ENCODE assay signal across 19 cellular contexts in the genomic region with DNA sequence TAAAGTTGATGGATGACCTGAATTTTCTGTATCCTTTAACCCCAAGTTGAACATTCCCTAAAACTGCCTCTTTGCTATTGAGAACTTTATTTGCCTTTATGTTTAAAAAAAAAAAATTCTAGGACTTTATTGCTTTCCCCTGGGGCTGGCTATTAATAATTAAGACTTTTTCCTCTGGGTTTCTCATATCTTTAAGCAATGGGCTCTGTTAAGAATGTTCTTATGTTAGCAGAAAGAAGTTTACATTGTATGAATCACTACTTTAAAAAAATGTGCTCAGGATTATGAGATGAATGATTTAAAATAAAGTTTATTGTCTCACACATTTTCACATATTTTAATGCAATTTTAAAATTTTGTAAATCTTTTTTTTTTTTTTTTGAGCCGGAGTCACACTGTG. TPM values are rescaled to one million over a fixed set of nuclear protein-coding genes. Genes with fewer than 3 reads are reported as not detected.
A peak's percentile ranks its signal among the peaks of the same experiment; 100 is the strongest.
DNase-seq lines count a peak whose midpoint lies in the region; ATAC-seq and TF ChIP-seq lines count a peak whose summit lies in the region.
"Had no signal": no experiment of that assay in that cellular context is flagged by ENCODE, and none has a peak within 500 bp of the region (broad histone marks: within the 10 kb centered on the region; RNA-seq: fewer than 3 reads in every experiment).

No MANE protein-coding gene starts in this region.

- H3K23ac ChIP-seq in IMR-90 (ENCODE audit: low read depth, low read length) = no peak overlapping the region

- H2AFZ ChIP-seq in IMR-90 (replicated peaks; ENCODE audit: low read length, poor library complexity) = no peak overlapping the region

- intact Hi-C loops in IMR-90 (cut with micrococcal nuclease) (no loop called here), posterior vena cava (cut with DNase I) (no loop called here)

- no peaks in the 10 kb centered on the region for H3K27me3 ChIP-seq in IMR-90 (ENCODE audit: control insufficient read depth, insufficient read depth, low read length)
- H3K27me3 ChIP-seq in adipocyte (replicated peaks; ENCODE audit: control insufficient read depth, insufficient read depth, low read length) = no peaks in the 10 kb centered on the region

- TF ChIP-seq POLR2A in IMR-90 (IDR thresholded peaks at IDR 0.05; ENCODE audit: low read depth, low read length) = no peak

- H4K8ac ChIP-seq in IMR-90 (ENCODE audit: low read depth in 2 of 2, low read length in 2 of 2) = no peak overlapping the region

- CTCF ChIA-PET in IMR-90 (lab: Yijun Ruan, JAX) = no interaction called here

- DNase-seq in EH (ENCODE audit: low read depth) = peak; percentile 44
- peak; percentile 40 for DNase-seq in IMR-90
- peak; percentile 22 for DNase-seq in adipocyte (ENCODE audit: low read depth)
- peak; percentile 28 for DNase-seq in renal cortical epithelial cell (ENCODE audit: low read depth)
- DNase-seq in DMS 273 (lab: John Stamatoyannopoulos, UW; ENCODE audit: unreplicated experiment) = no peak
- no peak for DNase-seq in posterior vena cava (ENCODE audit: low spot score)
- DNase-seq in GM03348 (ENCODE audit: low spot score) = no peak
- DNase-seq: 8988T; C1 segment of cervical spinal cord; Calu3; CD4-positive, alpha-beta memory T cell; COR-L47; DMS153; DND-41; GOT3; HFFc6 had no signal

- H3K9me3 ChIP-seq in IMR-90 (ENCODE audit: control insufficient read depth, insufficient read depth, low read length) (no peaks in the 10 kb centered on the region), adipocyte (ENCODE audit: control insufficient read depth, low read length) (no peaks in the 10 kb centered on the region)
- H3K9me3 ChIP-seq: HAP-1 had no signal

- H4K91ac ChIP-seq in IMR-90 (ENCODE audit: insufficient read depth, low read depth, low read length) = no peak overlapping the region

- H3K56ac ChIP-seq in IMR-90 (ENCODE audit: extremely low read depth, insufficient read depth, low read length) = no peak overlapping the region

- in situ Hi-C loops in IMR-90 (cut with MboI; ENCODE audit: low sequenced_read_pairs) = no loop called here

- POLR2A ChIA-PET in IMR-90 (lab: Charles Lee; ENCODE audit: unreplicated experiment) = no interaction called here

- ATAC-seq in IMR-90 (ENCODE audit: low read depth) (peak; percentile 63), HG03378 (IDR thresholded peaks at IDR 0.05; ENCODE audit: unreplicated experiment) (no peak)
- ATAC-seq: GM12878 had no signal

- no peak for TF ChIP-seq CTCF in IMR-90 (conservative IDR thresholded peaks at IDR 0.05; ENCODE audit: low read depth, low read length)

- H3K4me1 ChIP-seq in IMR-90 (ENCODE audit: control insufficient read depth, insufficient read depth, low read length) (peaks cover 4% of the 10 kb centered on the region), adipocyte (ENCODE audit: control insufficient read depth, insufficient read depth, low read length) (no peaks in the 10 kb centered on the region)
- H3K4me1 ChIP-seq: HAP-1 had no signal

- H3K4me2 ChIP-seq in IMR-90 (ENCODE audit: low read depth, low read length) = no peak overlapping the region

- no peak overlapping the region for H2BK20ac ChIP-seq in IMR-90 (ENCODE audit: low read depth, low read length)

- H2BK120ac ChIP-seq in IMR-90 (ENCODE audit: low read depth, low read length) = no peak overlapping the region

- H3K36me3 ChIP-seq in IMR-90 (ENCODE audit: control insufficient read depth, insufficient read depth, low read length) = peaks cover 4% of the 10 kb centered on the region
- peaks cover 54% of the 10 kb centered on the region for H3K36me3 ChIP-seq in adipocyte (ENCODE audit: control insufficient read depth, insufficient read depth, low read length, severe bottlenecking)

- peaks cover 11% of the 10 kb centered on the region for H4K20me1 ChIP-seq in IMR-90 (ENCODE audit: insufficient read depth, low read length)

- H2AK5ac ChIP-seq in IMR-90 (ENCODE audit: low read depth, low read length) = no peak overlapping the region

- H3K14ac ChIP-seq in IMR-90 (replicated peaks; ENCODE audit: low read depth, low read length) = no peak overlapping the region

- H3K9ac ChIP-seq in IMR-90 (ENCODE audit: low read depth, low read length) (no peak overlapping the region), adipocyte (ENCODE audit: low read length) (no peak overlapping the region)

- H3K79me1 ChIP-seq in IMR-90 (ENCODE audit: low read depth in 1 of 2, low read length in 2 of 2) = peaks cover 21 to 30% of the 10 kb centered on the region in 2 experiments

- H3K4me3 ChIP-seq in IMR-90 (ENCODE audit: insufficient read depth, low read depth, low read length) (no peak overlapping the region), adipocyte (ENCODE audit: low read length) (no peak overlapping the region)
- H3K4me3 ChIP-seq: GM12878, HAP-1 had no signal

- H4K5ac ChIP-seq in IMR-90 (ENCODE audit: low read depth, low read length) = no peak overlapping the region

- H2AK9ac ChIP-seq in IMR-90 (replicated peaks; ENCODE audit: low read depth, low read length, poor library complexity) = no peak overlapping the region

- no CpG with 5 or more reads among the region's 1 CpG for WGBS in IMR-90 (ENCODE audit: extremely low coverage in 2 of 2, insufficient read length in 1 of 2), 2 experiments

- no peak overlapping the region for H3K27ac ChIP-seq in IMR-90 (ENCODE audit: insufficient read depth, low read length)

- TF ChIP-seq RAD21 in IMR-90 (IDR thresholded peaks at IDR 0.05; ENCODE audit: low read length) = no peak

- H3K18ac ChIP-seq in IMR-90 (ENCODE audit: low read depth, low read length) = no peak overlapping the region

- no peak overlapping the region for H2BK5ac ChIP-seq in IMR-90 (ENCODE audit: low read depth, low read length, poor library complexity, severe bottlenecking)

- no peak overlapping the region for H3K4ac ChIP-seq in IMR-90 (ENCODE audit: low read depth, low read length)

- dilution Hi-C loops in IMR-90 (cut with HindIII; ENCODE audit: low sequenced_read_pairs, unreplicated experiment) = no loop called here

- no peak overlapping the region for H2BK15ac ChIP-seq in IMR-90 (ENCODE audit: low read depth, low read length)

- H3K9me1 ChIP-seq in IMR-90 (ENCODE audit: insufficient read depth, low read length) = no peaks in the 10 kb centered on the region; the same call in 1 of the 2 replicates

- BruUV-seq in IMR-90 (replicated peaks; lab: Mats Ljungman, UMichigan) = no TSS peak

TF ChIP-seq in IMR-90, 13 proteins besides CTCF, POLR2A, EP300 and RAD21:
- no peak for TF ChIP-seq MAFK (IDR thresholded peaks at IDR 0.05; ENCODE audit: low read depth, low read length)
- no peak for TF ChIP-seq CHD1 (IDR thresholded peaks at IDR 0.05; ENCODE audit: low read depth, low read length)

RNA-seq across cellular contexts. Expression of a gene that starts 19.5 kb away (rescaled TPM):
- total RNA-seq in IMR-90 (2012; rRNA removed) = 52.7 and 68.9 TPM in 2 replicates
- 46.0 and 49.0 TPM in 2 replicates for polyA plus RNA-seq in IMR-90 (2012; rRNA removed)
- polyA plus RNA-seq in IMR-90 (2012; cell fraction: cytosol; rRNA removed) = 17.2 and 19.7 TPM in 2 replicates
- polyA plus RNA-seq in IMR-90 (2012; cell fraction: nucleus; rRNA removed; ENCODE audit: low replicate concordance) = 7.7 and 44.0 TPM in 2 replicates
- 88.2 and 165 TPM in 2 replicates for total RNA-seq in renal cortical epithelial cell
- 100 to 1,000 TPM in 1 of 2 donors, 10 to 100 TPM in 1; 93.0 to 131 TPM for total RNA-seq in posterior vena cava

Comparison
In these comparisons a context has a peak if more than half of its experiments do, and no peak if none do; other contexts are left out.
1. DNase-seq: peak in EH (single experiment), IMR-90 (single experiment), adipocyte (single experiment) and renal cortical epithelial cell (single experiment); none in DMS 273 (single experiment), posterior vena cava (single experiment) and GM03348 (single experiment).